In genomic region chr6:72084992-72085569, GRCh38 we compare ENCODE assay signal across 8 cellular contexts.
DNase-seq lines count a peak whose midpoint lies in the region; ATAC-seq and TF ChIP-seq lines count a peak whose summit lies in the region.

No MANE protein-coding gene starts in this region.

- ATAC-seq in heart right ventricle (no peak), upper lobe of right lung (no peak)

- H3K4me3 ChIP-seq in heart right ventricle (no peak overlapping the region), right atrium auricular region (no peak overlapping the region), Peyer's patch (no peak overlapping the region), upper lobe of right lung (no peak overlapping the region)

- H3K27me3 ChIP-seq in heart right ventricle (peaks cover 0 to 7% (median 4%) of the 10 kb centered on the region in 7 donors), right atrium auricular region (no peaks in the 10 kb centered on the region), Peyer's patch (no peaks in the 10 kb centered on the region), upper lobe of right lung (no peaks in the 10 kb centered on the region)

- no peak for TF ChIP-seq POLR2A in Peyer's patch (IDR thresholded peaks at IDR 0.05)

- DNase-seq in heart right ventricle = no peak
- no peak for DNase-seq in right atrium auricular region (ENCODE audit: low spot score)
- DNase-seq in Peyer's patch = no peak
- peak; percentile 62 for DNase-seq in fibroblast of peridontal ligament (ENCODE audit: extremely low read depth)
- no peak for DNase-seq in upper lobe of right lung
- DNase-seq in amygdala (lab: John Stamatoyannopoulos, UW) = no peak
- DNase-seq in NCI-H524 treated with DMSO at 0.1 percent for 48 hours (lab: John Stamatoyannopoulos, UW) = no peak
- DNase-seq in GM19240 (ENCODE audit: insufficient read length, low spot score) = no peak

- H3K9me3 ChIP-seq in heart right ventricle = no peaks in the 10 kb centered on the region
- H3K9me3 ChIP-seq in right atrium auricular region = no peaks in the 10 kb centered on the region
- no peaks in the 10 kb centered on the region for H3K9me3 ChIP-seq in Peyer's patch
- H3K9me3 ChIP-seq in upper lobe of right lung = no peaks in the 10 kb centered on the region

- intact Hi-C loops in heart right ventricle (cut with DNase I) = loop anchor here in 9 of 10 donors (2.0 to 10.0 kb wide), 6 partner anchors 460 to 700 kb away; no protein-coding TSS in a partner anchor
- intact Hi-C loops in upper lobe of right lung (cut with DNase I) = no loop called here

- H3K36me3 ChIP-seq in heart right ventricle (no peaks in the 10 kb centered on the region), right atrium auricular region (no peaks in the 10 kb centered on the region), Peyer's patch (no peaks in the 10 kb centered on the region), upper lobe of right lung (no peaks in the 10 kb centered on the region)

- H3K4me1 ChIP-seq in heart right ventricle (no peaks in the 10 kb centered on the region), right atrium auricular region (no peaks in the 10 kb centered on the region), Peyer's patch (no peaks in the 10 kb centered on the region), upper lobe of right lung (no peaks in the 10 kb centered on the region)

- 2 to 3% methylated on average over 1 of the region's 1 CpG for WGBS in heart right ventricle, 2 donors

- H3K27ac ChIP-seq in heart right ventricle (no peak overlapping the region), right atrium auricular region (no peak overlapping the region), Peyer's patch (no peak overlapping the region), upper lobe of right lung (no peak overlapping the region)

- TF ChIP-seq CTCF in heart right ventricle (IDR thresholded peaks at IDR 0.05) = peak in 8 of 9 donors; percentile 30 to 68 (median 56)
- peak in 1 of 2 donors; percentile 57 for TF ChIP-seq CTCF in right atrium auricular region (IDR thresholded peaks at IDR 0.05)
- TF ChIP-seq CTCF in Peyer's patch (IDR thresholded peaks at IDR 0.05) = peak in 4 of 6 experiments; percentile 37 to 44 (median 40)
- peak; percentile 57 for TF ChIP-seq CTCF in upper lobe of right lung (IDR thresholded peaks at IDR 0.05)
